8 cellular contexts compared by ENCODE assay signal in genomic region chr22:43867839-43868652, GRCh38. TPM values are rescaled to one million over a fixed set of nuclear protein-coding genes. Genes with fewer than 3 reads are reported as not detected.
DNase-seq lines count a peak whose midpoint lies in the region; ATAC-seq lines count a peak whose summit lies in the region.

No MANE protein-coding gene starts in this region.

- H3K36me3 Mint-ChIP-seq in activated naive CD4-positive, alpha-beta T cell treated with anti-CD3 and anti-CD28 coated beads, Interleukin-2, amount 10 ng/mL, durations not matched to agents 7 days and 5 days: no peaks in the 10 kb centered on the region

- no peaks in the 10 kb centered on the region for H3K27me3 ChIP-seq in HUES64 (ENCODE audit: insufficient read depth, low read length)

- peaks cover 10% of the 10 kb centered on the region for H3K27me3 Mint-ChIP-seq in activated naive CD4-positive, alpha-beta T cell treated with anti-CD3 and anti-CD28 coated beads, Interleukin-2, amount 10 ng/mL, durations not matched to agents 7 days and 5 days

- no peak overlapping the region for H3K27ac Mint-ChIP-seq in activated naive CD4-positive, alpha-beta T cell treated with anti-CD3 and anti-CD28 coated beads, Interleukin-2, amount 10 ng/mL, durations not matched to agents 7 days and 5 days

- peaks cover 12% of the 10 kb centered on the region for H3K4me1 ChIP-seq in HUES64 (ENCODE audit: insufficient read depth, low read length)

- CTCF ChIA-PET in activated naive CD4-positive, alpha-beta T cell treated with anti-CD3 and anti-CD28 coated beads, Interleukin-2, amount 10 ng/mL, durations not matched to agents 7 days and 5 days (lab: Charles Lee): interaction anchor here (0.7 to 1.1 kb wide), 2 partner anchors 14 to 17 kb away, joined by 3 to 5 read pairs; no protein-coding TSS in a partner anchor

- no peak overlapping the region for H3K4me3 Mint-ChIP-seq in activated naive CD4-positive, alpha-beta T cell treated with anti-CD3 and anti-CD28 coated beads, Interleukin-2, amount 10 ng/mL, durations not matched to agents 7 days and 5 days

- no peaks in the 10 kb centered on the region for H3K36me3 ChIP-seq in HUES64 (ENCODE audit: insufficient read depth, low read length)

- ATAC-seq in HG03342 (IDR thresholded peaks at IDR 0.05; ENCODE audit: unreplicated experiment) (no peak), GM18502 (IDR thresholded peaks at IDR 0.05; ENCODE audit: poor library complexity, unreplicated experiment) (no peak)

- H3K27ac ChIP-seq in HUES64 (ENCODE audit: low read depth, low read length): peak overlapping the region; percentile 87; the same call in 1 of the 2 replicates

- H3K9me3 ChIP-seq in HUES64 (ENCODE audit: insufficient read depth, low read depth, low read length): peaks cover 10% of the 10 kb centered on the region; the same call in 1 of the 2 replicates

- DNase-seq in Ammon's horn (ENCODE audit: low spot score) (peak; percentile 62), hepatic stellate cell (ENCODE audit: low spot score) (peak; percentile 61), NCI-H2171 (lab: John Stamatoyannopoulos, UW) (no peak)
- peak; percentile 68 for DNase-seq in activated naive CD4-positive, alpha-beta T cell treated with anti-CD3 and anti-CD28 coated beads, Interleukin-2, amount 10 ng/mL, durations not matched to agents 7 days and 5 days
- DNase-seq in stimulated activated CD4-positive, alpha-beta T cell treated with anti-CD3 and anti-CD28 coated beads, Interleukin-4, amount 100 ng/mL, for 1 hour: peak; percentile 23

- H3K4me3 ChIP-seq in HUES64 (ENCODE audit: low read length): peak overlapping the region; percentile 25

- WGBS in HUES64: 9% methylated on average over 10 of the region's 11 CpGs

- peaks cover 2% of the 10 kb centered on the region for H3K9me3 Mint-ChIP-seq in activated naive CD4-positive, alpha-beta T cell treated with anti-CD3 and anti-CD28 coated beads, Interleukin-2, amount 10 ng/mL, durations not matched to agents 7 days and 5 days

- H3K4me1 Mint-ChIP-seq in activated naive CD4-positive, alpha-beta T cell treated with anti-CD3 and anti-CD28 coated beads, Interleukin-2, amount 10 ng/mL, durations not matched to agents 7 days and 5 days: no peaks in the 10 kb centered on the region

- peak overlapping the region; percentile 20; the same call in 1 of the 2 replicates for H3K9ac ChIP-seq in HUES64 (ENCODE audit: low read depth, low read length)

RNA-seq across cellular contexts. Expression of gene SULT4A1, which starts 5.7 kb away (rescaled TPM):
- 4.2 TPM for polyA plus RNA-seq in HUES64 (2013, experiment 1 of 2)
- 5.7 TPM for polyA plus RNA-seq in HUES64 (2013, experiment 2 of 2)

RNA-seq across cellular contexts. Expression of gene PNPLA5, which starts 23.8 kb away (rescaled TPM):
- 1.8 TPM for polyA plus RNA-seq in HUES64 (2013, experiment 1 of 2)
- 1.1 TPM for polyA plus RNA-seq in HUES64 (2013, experiment 2 of 2)

RNA-seq across cellular contexts. Expression of gene PNPLA3, which starts 55.6 kb away (rescaled TPM):
- 18.4 TPM for polyA plus RNA-seq in HUES64 (2013, experiment 1 of 2)
- 19.0 TPM for polyA plus RNA-seq in HUES64 (2013, experiment 2 of 2)

RNA-seq across cellular contexts. Expression of gene EFCAB6, which starts 55.9 kb away (rescaled TPM):
- polyA plus RNA-seq in HUES64 (2013, experiment 1 of 2): 0.65 TPM
- polyA plus RNA-seq in HUES64 (2013, experiment 2 of 2): 0.82 TPM
